10 cellular contexts compared by ENCODE assay signal in genomic region chr6:30787954-30788353, GRCh38. TPM values are rescaled to one million over a fixed set of nuclear protein-coding genes. Genes with fewer than 3 reads are reported as not detected.
DNase-seq lines count a peak whose midpoint lies in the region; ATAC-seq, FAIRE-seq and TF ChIP-seq lines count a peak whose summit lies in the region.
"Had no signal": no experiment of that assay in that cellular context is flagged by ENCODE, and none has a peak within 500 bp of the region (broad histone marks: within the 10 kb centered on the region; RNA-seq: fewer than 3 reads in every experiment).

No MANE protein-coding gene starts in this region.

- H3K4me3 Mint-ChIP-seq in activated CD4-positive, alpha-beta T cell treated with anti-CD3 and anti-CD28 coated beads for 36 hours = peak overlapping the region; percentile 59
- H3K4me3 Mint-ChIP-seq in stimulated activated memory B cell treated with anti-CD40 and anti-IgM and Interleukin-4, amounts not matched to agents 10 μg/mL and 1 μg/mL and 100 μg/mL, for 72 hours = no peak overlapping the region
- H3K4me3 Mint-ChIP-seq: activated B cell treated with CpG ODN at 0.5 μM for 24 hours had no signal

- DNase-seq in activated CD4-positive, alpha-beta T cell treated with anti-CD3 and anti-CD28 coated beads for 36 hours = peak; percentile 75
- no peak for DNase-seq in activated CD4-positive, alpha-beta T cell treated with anti-CD3 and anti-CD28 coated beads for 4 hours
- DNase-seq in RCC 7860 (ENCODE audit: low spot score) = peak; percentile 82
- peak; percentile 73 for DNase-seq in foreskin melanocyte
- DNase-seq in head of caudate nucleus = no peak
- DNase-seq in GM10248 (ENCODE audit: extremely low spot score) = no peak
- DNase-seq: activated B cell treated with CpG ODN at 0.5 μM for 24 hours, hypothalamus had no signal

- H3K27me3 Mint-ChIP-seq in activated CD4-positive, alpha-beta T cell treated with anti-CD3 and anti-CD28 coated beads for 36 hours = no peaks in the 10 kb centered on the region
- H3K27me3 Mint-ChIP-seq in stimulated activated memory B cell treated with anti-CD40 and anti-IgM and Interleukin-4, amounts not matched to agents 10 μg/mL and 1 μg/mL and 100 μg/mL, for 72 hours = peaks cover 28% of the 10 kb centered on the region

- H3K9me3 Mint-ChIP-seq in activated CD4-positive, alpha-beta T cell treated with anti-CD3 and anti-CD28 coated beads for 36 hours (ENCODE audit: low read depth) = peaks cover 2% of the 10 kb centered on the region
- no peaks in the 10 kb centered on the region for H3K9me3 Mint-ChIP-seq in stimulated activated memory B cell treated with anti-CD40 and anti-IgM and Interleukin-4, amounts not matched to agents 10 μg/mL and 1 μg/mL and 100 μg/mL, for 72 hours
- H3K9me3 Mint-ChIP-seq: activated B cell treated with CpG ODN at 0.5 μM for 24 hours had no signal

- peaks cover 7% of the 10 kb centered on the region for H3K36me3 Mint-ChIP-seq in activated CD4-positive, alpha-beta T cell treated with anti-CD3 and anti-CD28 coated beads for 36 hours (ENCODE audit: low read depth)
- H3K36me3 Mint-ChIP-seq in stimulated activated memory B cell treated with anti-CD40 and anti-IgM and Interleukin-4, amounts not matched to agents 10 μg/mL and 1 μg/mL and 100 μg/mL, for 72 hours = no peaks in the 10 kb centered on the region

- peak; percentile 75 for FAIRE-seq in RCC 7860 (lab: Jason Lieb, UNC)

- intact Hi-C loops in activated CD4-positive, alpha-beta T cell treated with anti-CD3 and anti-CD28 coated beads for 36 hours (cut with DNase I, micrococcal nuclease) = loop anchor here (1.0 to 5.0 kb wide), 8 partner anchors 19 to 261 kb away; partner anchors contain the start of gene IER3 (in 1 of the 2)
- intact Hi-C loops in head of caudate nucleus (cut with DNase I) = no loop called here

- H3K27ac Mint-ChIP-seq in activated CD4-positive, alpha-beta T cell treated with anti-CD3 and anti-CD28 coated beads for 36 hours = peak overlapping the region; percentile 96
- H3K27ac Mint-ChIP-seq in stimulated activated memory B cell treated with anti-CD40 and anti-IgM and Interleukin-4, amounts not matched to agents 10 μg/mL and 1 μg/mL and 100 μg/mL, for 72 hours = peak overlapping the region; percentile 48
- H3K27ac Mint-ChIP-seq: activated B cell treated with CpG ODN at 0.5 μM for 24 hours had no signal

- POLR2A ChIA-PET in activated CD4-positive, alpha-beta T cell treated with anti-CD3 and anti-CD28 coated beads for 36 hours (lab: Charles Lee) = interaction anchor here (0.7 to 2.9 kb wide), 7 partner anchors 18 to 816 kb away, joined by 3 to 11 read pairs (median 5); no protein-coding TSS in a partner anchor
- POLR2A ChIA-PET in GM10248 (lab: Yijun Ruan, JAX) = no interaction called here

- ATAC-seq in activated CD4-positive, alpha-beta T cell treated with anti-CD3 and anti-CD28 coated beads for 36 hours = peak; percentile 73
- peak; percentile 69 for ATAC-seq in stimulated activated memory B cell treated with anti-CD40 and anti-IgM and Interleukin-4, amounts not matched to agents 10 μg/mL and 1 μg/mL and 100 μg/mL, for 72 hours
- ATAC-seq in GM19455 (IDR thresholded peaks at IDR 0.05; ENCODE audit: unreplicated experiment) = no peak

- CTCF ChIA-PET in activated CD4-positive, alpha-beta T cell treated with anti-CD3 and anti-CD28 coated beads for 36 hours (lab: Charles Lee) = interaction anchor here (0.9 to 2.1 kb wide), 15 partner anchors 19 to 292 kb away, joined by 3 to 10 read pairs (median 6); no protein-coding TSS in a partner anchor
- CTCF ChIA-PET in GM10248 (lab: Yijun Ruan, JAX) = interaction anchor here (0.8 to 3.6 kb wide), 14 partner anchors 9 to 299 kb away, joined by 3 to 12 read pairs (median 3); no protein-coding TSS in a partner anchor

- H3K4me1 Mint-ChIP-seq in activated CD4-positive, alpha-beta T cell treated with anti-CD3 and anti-CD28 coated beads for 36 hours = peaks cover 67% of the 10 kb centered on the region
- H3K4me1 Mint-ChIP-seq in stimulated activated memory B cell treated with anti-CD40 and anti-IgM and Interleukin-4, amounts not matched to agents 10 μg/mL and 1 μg/mL and 100 μg/mL, for 72 hours = peaks cover 46% of the 10 kb centered on the region

- TF ChIP-seq CTCF in GM10248 (IDR thresholded peaks at IDR 0.05; ENCODE audit: control extremely low read depth, extremely low read depth, low read depth, missing control alignments) = no peak

RNA-seq across cellular contexts. Expression of gene IER3, which starts 43.6 kb away (rescaled TPM):
- 100 to 1,000 TPM; 196 to 221 TPM for total RNA-seq in activated CD4-positive, alpha-beta T cell treated with anti-CD3 and anti-CD28 coated beads for 36 hours

RNA-seq across cellular contexts. Expression of gene FLOT1, which starts 45.5 kb away (rescaled TPM):
- 100 to 1,000 TPM; 155 to 188 TPM for total RNA-seq in activated CD4-positive, alpha-beta T cell treated with anti-CD3 and anti-CD28 coated beads for 36 hours

Comparison
In these comparisons a context has a peak if more than half of its experiments do, and no peak if none do; other contexts are left out.
1. DNase-seq: peak in activated CD4-positive, alpha-beta T cell treated with anti-CD3 and anti-CD28 coated beads for 36 hours (single experiment), RCC 7860 (single experiment) and foreskin melanocyte (single experiment); none in activated CD4-positive, alpha-beta T cell treated with anti-CD3 and anti-CD28 coated beads for 4 hours (0 of 2), head of caudate nucleus (0 of 42) and GM10248 (single experiment).